11 cellular contexts compared by ENCODE assay signal in the genomic region with DNA sequence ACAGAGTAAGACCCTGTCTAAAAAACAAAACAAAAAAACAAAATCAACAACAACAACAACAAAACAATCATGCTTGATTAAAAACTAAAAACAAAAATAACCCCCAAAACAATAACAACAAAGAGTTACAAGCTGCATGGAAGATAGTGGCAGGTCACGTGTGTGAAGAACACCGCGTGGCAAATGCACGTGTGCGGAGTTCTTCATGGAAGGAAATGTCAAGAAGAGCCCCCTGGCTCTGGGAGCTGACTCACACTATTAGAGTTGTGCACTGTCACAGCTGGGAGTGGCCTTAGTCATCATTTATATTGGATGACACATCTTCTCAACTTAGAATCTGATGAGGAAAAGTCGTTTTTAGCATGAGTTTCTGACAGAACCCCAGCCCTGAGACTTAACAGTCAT.
A peak's percentile ranks its signal among the peaks of the same experiment; 100 is the strongest.
DNase-seq lines count a peak whose midpoint lies in the region; ATAC-seq and TF ChIP-seq lines count a peak whose summit lies in the region.
"Had no signal": no experiment of that assay in that cellular context is flagged by ENCODE, and none has a peak within 500 bp of the region (broad histone marks: within the 10 kb centered on the region; RNA-seq: fewer than 3 reads in every experiment).

No MANE protein-coding gene starts in this region.

- DNase-seq in HCT116 (ENCODE audit: low read depth, low spot score) (peak; percentile 56), RWPE1 (ENCODE audit: low spot score) (peak; percentile 77), fibroblast of lung (ENCODE audit: low read depth in 2 of 2) (peak; percentile 22 to 61), stromal cell of bone marrow (ENCODE audit: low read depth) (peak; percentile 46), NCI-H2227 (lab: John Stamatoyannopoulos, UW; ENCODE audit: unreplicated experiment) (no peak), Right ventricle myocardium superior (no peak)
- DNase-seq: activated CD4-positive, alpha-beta T cell treated with anti-CD3 and anti-CD28 coated beads for 1 hour; DND-41; NCI-H1930 had no signal

- H3K27ac ChIP-seq in HCT116 (ENCODE audit: low read depth, low read length) (no peak overlapping the region), RWPE1 (no peak overlapping the region), fibroblast of lung (ENCODE audit: insufficient read depth, low read length) (no peak overlapping the region)

- peak overlapping the region; percentile 52 for H2AFZ ChIP-seq in HCT116 (ENCODE audit: low read depth, low read length, poor library complexity, severe bottlenecking)
- H2AFZ ChIP-seq in fibroblast of lung (ENCODE audit: low read length) = no peak overlapping the region

- no peak for TF ChIP-seq POLR2A in HCT116 (IDR thresholded peaks at IDR 0.05; ENCODE audit: borderline replicate concordance, extremely low read depth, insufficient read depth, insufficient read length)

- BruUV-seq in HCT116 (replicated peaks; lab: Mats Ljungman, UMichigan) = no TSS peak

- ATAC-seq in HCT116 (peak; percentile 83), HG03565 (IDR thresholded peaks at IDR 0.05; ENCODE audit: unreplicated experiment) (no peak), Right ventricle myocardium superior (ENCODE audit: poor library complexity) (no peak)
- ATAC-seq: stimulated activated effector memory CD8-positive, alpha-beta T cell treated with anti-CD3 and anti-CD28 coated beads, Interleukin-12 subunit alpha, Interleukin-12 subunit beta, amount 100 ng/mL, for 72 hours had no signal

- H3K27me3 ChIP-seq in HCT116 (ENCODE audit: insufficient read depth, low read length) (no peaks in the 10 kb centered on the region), fibroblast of lung (ENCODE audit: control insufficient read depth, insufficient read depth, low read length) (no peaks in the 10 kb centered on the region)

- intact Hi-C loops in HCT116 (cut with micrococcal nuclease) = no loop called here
- intact Hi-C loops in Right ventricle myocardium superior (cut with DNase I) = no loop called here

- no peaks in the 10 kb centered on the region for H3K9me2 ChIP-seq in HCT116 (ENCODE audit: insufficient read depth)

- H3K4me3 ChIP-seq in HCT116 (replicated peaks in 1 of 2; ENCODE audit: low read depth in 1 of 2, low read length in 2 of 2) (0 out of 4 replicates have a peak overlapping the region, but pooled peaks of 1 of the 2 experiments have one; percentile 29), fibroblast of lung (replicated peaks in 1 of 4; ENCODE audit: control extremely low read depth in 1 of 4, insufficient read depth in 1 of 4, low read depth in 3 of 4, low read length in 4 of 4) (no peak overlapping the region)

- H3K9me3 ChIP-seq in HCT116 (ENCODE audit: control insufficient read depth in 1 of 2, insufficient read depth in 1 of 2, low read depth in 1 of 2, low read length in 2 of 2) (no peaks in the 10 kb centered on the region), fibroblast of lung (ENCODE audit: control insufficient read depth, insufficient read depth, low read depth, low read length) (no peaks in the 10 kb centered on the region)

- TF ChIP-seq CTCF in HCT116 (IDR thresholded peaks at IDR 0.05 in 2 of 3, conservative IDR thresholded peaks at IDR 0.05 in 1 of 3; ENCODE audit: borderline replicate concordance in 1 of 3, insufficient read depth in 1 of 3, low read depth in 2 of 3, low read length in 2 of 3) (no peak), RWPE1 (conservative IDR thresholded peaks at IDR 0.05; ENCODE audit: low read depth) (no peak), fibroblast of lung (conservative IDR thresholded peaks at IDR 0.05 in 1 of 2, IDR thresholded peaks at IDR 0.05 in 1 of 2; ENCODE audit: low read depth in 1 of 2, low read length in 2 of 2) (no peak)

- H3K4me1 ChIP-seq in HCT116 (ENCODE audit: control insufficient read depth in 1 of 2, insufficient read depth in 2 of 2, low read length in 2 of 2) = peaks cover 8 to 26% of the 10 kb centered on the region in 2 experiments
- no peaks in the 10 kb centered on the region for H3K4me1 ChIP-seq in fibroblast of lung (ENCODE audit: control insufficient read depth, extremely low read depth, insufficient read depth, low read length)

- H4K20me1 ChIP-seq in HCT116 (ENCODE audit: insufficient read depth) (no peaks in the 10 kb centered on the region), fibroblast of lung (ENCODE audit: control insufficient read depth, extremely low read depth, insufficient read depth, low read length) (no peaks in the 10 kb centered on the region)

- CTCF ChIA-PET in HCT116 (lab: Charles Lee) (no interaction called here), RWPE1 (lab: Yijun Ruan, JAX) (interaction anchor here (0.7 kb wide), 1 partner anchor 108 kb away, joined by 3 read pairs; no protein-coding TSS in a partner anchor)

- H3K36me3 ChIP-seq in HCT116 (ENCODE audit: control insufficient read depth in 1 of 2, insufficient read depth in 2 of 2, low read length in 2 of 2) (no peaks in the 10 kb centered on the region), fibroblast of lung (ENCODE audit: control insufficient read depth, insufficient read depth, low read length) (no peaks in the 10 kb centered on the region)

- RAD21 ChIA-PET in HCT116 (lab: Charles Lee; ENCODE audit: low non-redundant PET in 1 of 2, low total read pairs in 2 of 2, uncharacterized antibody in 2 of 2, unreplicated experiment in 2 of 2) = no interaction called here

- no peak for TF ChIP-seq RAD21 in HCT116 (IDR thresholded peaks at IDR 0.05; ENCODE audit: low read depth)

- H3K4me2 ChIP-seq in HCT116 (ENCODE audit: low read length) (peak overlapping the region; percentile 66), fibroblast of lung (ENCODE audit: extremely low read depth, insufficient read depth, low read length) (no peak overlapping the region)

- H3K79me2 ChIP-seq in HCT116 (ENCODE audit: insufficient read depth, low read length) (no peaks in the 10 kb centered on the region), fibroblast of lung (ENCODE audit: control insufficient read depth, insufficient read depth, low read length) (no peaks in the 10 kb centered on the region)

- no peak overlapping the region for H3K9ac ChIP-seq in HCT116 (ENCODE audit: low read length)
- H3K9ac ChIP-seq in fibroblast of lung (ENCODE audit: insufficient read depth, low read length) = no peak overlapping the region

- POLR2A ChIA-PET in HCT116 (lab: Charles Lee) = no interaction called here
- POLR2A ChIA-PET in RWPE1 (lab: Yijun Ruan, JAX; ENCODE audit: low non-redundant PET) = no interaction called here

TF ChIP-seq in HCT116, 20 proteins besides CTCF, POLR2A, EP300 and RAD21:
- no peak for TF ChIP-seq EZH2phosphoT487 (IDR thresholded peaks at IDR 0.05; ENCODE audit: borderline replicate concordance)
- TF ChIP-seq, protein P1, sequence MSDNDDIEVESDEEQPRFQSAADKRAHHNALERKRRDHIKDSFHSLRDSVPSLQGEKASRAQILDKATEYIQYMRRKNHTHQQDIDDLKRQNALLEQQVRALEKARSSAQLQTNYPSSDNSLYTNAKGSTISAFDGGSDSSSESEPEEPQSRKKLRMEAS (IDR thresholded peaks at IDR 0.05) = peak; percentile 50; the same call in 1 of the 2 replicates
- peak; percentile 24; the same call in 1 of the 2 replicates for TF ChIP-seq SIN3A (IDR thresholded peaks at IDR 0.05; ENCODE audit: low read depth)
- peak; percentile 77 for TF ChIP-seq JUND (IDR thresholded peaks at IDR 0.05)
- peak; percentile 50; the same call in 1 of the 2 replicates for TF ChIP-seq SP1 (IDR thresholded peaks at IDR 0.05; ENCODE audit: low read depth)
- TF ChIP-seq ZFX (IDR thresholded peaks at IDR 0.05) = no peak
- TF ChIP-seq SRF (IDR thresholded peaks at IDR 0.05; ENCODE audit: low read depth) = no peak
- TF ChIP-seq, protein P2, sequence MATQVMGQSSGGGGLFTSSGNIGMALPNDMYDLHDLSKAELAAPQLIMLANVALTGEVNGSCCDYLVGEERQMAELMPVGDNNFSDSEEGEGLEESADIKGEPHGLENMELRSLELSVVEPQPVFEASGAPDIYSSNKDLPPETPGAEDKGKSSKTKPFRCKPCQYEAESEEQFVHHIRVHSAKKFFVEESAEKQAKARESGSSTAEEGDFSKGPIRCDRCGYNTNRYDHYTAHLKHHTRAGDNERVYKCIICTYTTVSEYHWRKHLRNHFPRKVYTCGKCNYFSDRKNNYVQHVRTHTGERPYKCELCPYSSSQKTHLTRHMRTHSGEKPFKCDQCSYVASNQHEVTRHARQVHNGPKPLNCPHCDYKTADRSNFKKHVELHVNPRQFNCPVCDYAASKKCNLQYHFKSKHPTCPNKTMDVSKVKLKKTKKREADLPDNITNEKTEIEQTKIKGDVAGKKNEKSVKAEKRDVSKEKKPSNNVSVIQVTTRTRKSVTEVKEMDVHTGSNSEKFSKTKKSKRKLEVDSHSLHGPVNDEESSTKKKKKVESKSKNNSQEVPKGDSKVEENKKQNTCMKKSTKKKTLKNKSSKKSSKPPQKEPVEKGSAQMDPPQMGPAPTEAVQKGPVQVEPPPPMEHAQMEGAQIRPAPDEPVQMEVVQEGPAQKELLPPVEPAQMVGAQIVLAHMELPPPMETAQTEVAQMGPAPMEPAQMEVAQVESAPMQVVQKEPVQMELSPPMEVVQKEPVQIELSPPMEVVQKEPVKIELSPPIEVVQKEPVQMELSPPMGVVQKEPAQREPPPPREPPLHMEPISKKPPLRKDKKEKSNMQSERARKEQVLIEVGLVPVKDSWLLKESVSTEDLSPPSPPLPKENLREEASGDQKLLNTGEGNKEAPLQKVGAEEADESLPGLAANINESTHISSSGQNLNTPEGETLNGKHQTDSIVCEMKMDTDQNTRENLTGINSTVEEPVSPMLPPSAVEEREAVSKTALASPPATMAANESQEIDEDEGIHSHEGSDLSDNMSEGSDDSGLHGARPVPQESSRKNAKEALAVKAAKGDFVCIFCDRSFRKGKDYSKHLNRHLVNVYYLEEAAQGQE (IDR thresholded peaks at IDR 0.05; ENCODE audit: low read depth) = no peak
- TF ChIP-seq FOSL1 (IDR thresholded peaks at IDR 0.05; ENCODE audit: low read depth) = peak; percentile 81

Comparison
In these comparisons a context has a peak if more than half of its experiments do, and no peak if none do; other contexts are left out.
1. DNase-seq: peak in HCT116 (single experiment), RWPE1 (single experiment), fibroblast of lung (2 of 2) and stromal cell of bone marrow (single experiment); none in NCI-H2227 (single experiment) and Right ventricle myocardium superior (single experiment).